ENCODE assay signal across 8 cellular contexts in genomic region chr6:31356216-31356945, GRCh38. TPM values are rescaled to one million over a fixed set of nuclear protein-coding genes. Genes with fewer than 3 reads are reported as not detected.
DNase-seq lines count a peak whose midpoint lies in the region; ATAC-seq and TF ChIP-seq lines count a peak whose summit lies in the region.

No MANE protein-coding gene starts in this region.

- peaks cover 95% of the 10 kb centered on the region for H3K27me3 Mint-ChIP-seq in endodermal cell (ENCODE audit: insufficient read depth)
- H3K27me3 Mint-ChIP-seq in natural killer cell treated with Interleukin-12 subunit alpha and Interleukin-12 subunit beta and Interleukin-15 and Interleukin-18, amount 100 ng/mL, for 72 hours: peaks cover 4 to 7% of the 10 kb centered on the region in 2 donors

- no peaks in the 10 kb centered on the region for H3K4me1 ChIP-seq in endodermal cell (ENCODE audit: control insufficient read depth, insufficient read depth, low read length)

- WGBS in endodermal cell (ENCODE audit: insufficient coverage in 1 of 2, insufficient read length in 1 of 2), 2 experiments: 6 to 11% methylated on average over 20 to 83 of the region's 83 CpGs

- peaks cover 77% of the 10 kb centered on the region for H3K27me3 ChIP-seq in endodermal cell (ENCODE audit: control insufficient read depth, insufficient read depth, low read length, poor library complexity, severe bottlenecking)

- no peak overlapping the region for H3K9ac ChIP-seq in endodermal cell (ENCODE audit: extremely low read depth, low read length, poor library complexity, severe bottlenecking)

- peaks cover 4% of the 10 kb centered on the region for H3K4me1 Mint-ChIP-seq in endodermal cell
- peaks cover 53 to 74% of the 10 kb centered on the region in 2 donors for H3K4me1 Mint-ChIP-seq in natural killer cell treated with Interleukin-12 subunit alpha and Interleukin-12 subunit beta and Interleukin-15 and Interleukin-18, amount 100 ng/mL, for 72 hours (ENCODE audit: low read depth in 2 of 2)

- TF ChIP-seq CTCF in endodermal cell (conservative IDR thresholded peaks at IDR 0.05): no peak

- H3K27ac Mint-ChIP-seq in endodermal cell: no peak overlapping the region
- peak overlapping the region; percentile 96 to 99 for H3K27ac Mint-ChIP-seq in natural killer cell treated with Interleukin-12 subunit alpha and Interleukin-12 subunit beta and Interleukin-15 and Interleukin-18, amount 100 ng/mL, for 72 hours

- no peaks in the 10 kb centered on the region for H3K36me3 ChIP-seq in endodermal cell (ENCODE audit: control insufficient read depth, insufficient read depth, low read length)

- DNase-seq in GM03348 (ENCODE audit: low spot score) (peak; percentile 49), endodermal cell (peak; percentile 68)
- DNase-seq in activated CD4-positive, alpha-beta T cell treated with anti-CD3 and anti-CD28 coated beads for 4 hours: peak; percentile 32 to 57
- peak; percentile 87 for DNase-seq in natural killer cell treated with Interleukin-12 subunit alpha and Interleukin-12 subunit beta and Interleukin-15 and Interleukin-18, amount 100 ng/mL, for 72 hours (ENCODE audit: low spot score)

- no peaks in the 10 kb centered on the region for H3K9me3 ChIP-seq in endodermal cell (ENCODE audit: control insufficient read depth, low read length)

- H3K36me3 Mint-ChIP-seq in endodermal cell (ENCODE audit: low read depth): peaks cover 23% of the 10 kb centered on the region
- peaks cover 40% of the 10 kb centered on the region for H3K36me3 Mint-ChIP-seq in natural killer cell treated with Interleukin-12 subunit alpha and Interleukin-12 subunit beta and Interleukin-15 and Interleukin-18, amount 100 ng/mL, for 72 hours

- peak overlapping the region; percentile 72 for H3K4me3 Mint-ChIP-seq in endodermal cell
- H3K4me3 Mint-ChIP-seq in natural killer cell treated with Interleukin-12 subunit alpha and Interleukin-12 subunit beta and Interleukin-15 and Interleukin-18, amount 100 ng/mL, for 72 hours: peak overlapping the region; percentile 93

- no peak overlapping the region for H3K27ac ChIP-seq in endodermal cell (ENCODE audit: low read depth, low read length)

- H3K4me3 ChIP-seq in endodermal cell (ENCODE audit: low read length): peak overlapping the region; percentile 78

- ATAC-seq in HG02938 (IDR thresholded peaks at IDR 0.05; ENCODE audit: unreplicated experiment): peak; percentile 10
- ATAC-seq in natural killer cell treated with Interleukin-12 subunit alpha and Interleukin-12 subunit beta and Interleukin-15 and Interleukin-18, amount 100 ng/mL, for 72 hours: peak; percentile 55 to 76
- no peak for ATAC-seq in GM21786 (IDR thresholded peaks at IDR 0.05; ENCODE audit: unreplicated experiment)
- no peak for ATAC-seq in HG03135 (IDR thresholded peaks at IDR 0.05; ENCODE audit: unreplicated experiment)
- no peak for ATAC-seq in HG02973 (IDR thresholded peaks at IDR 0.05; ENCODE audit: unreplicated experiment)

- H3K9me3 Mint-ChIP-seq in endodermal cell: peaks cover 4% of the 10 kb centered on the region
- H3K9me3 Mint-ChIP-seq in natural killer cell treated with Interleukin-12 subunit alpha and Interleukin-12 subunit beta and Interleukin-15 and Interleukin-18, amount 100 ng/mL, for 72 hours: no peaks in the 10 kb centered on the region

RNA-seq across cellular contexts. Expression of gene HLA-B, which starts 0.6 kb away (rescaled TPM):
- 1,000 to 10,000 TPM in 1 of 2 donors, 100 to 1,000 TPM in 1; 194 to 1,067 TPM for total RNA-seq in endodermal cell
- polyA plus RNA-seq in endodermal cell (2013, experiment 1 of 2): 75.8 TPM
- polyA plus RNA-seq in endodermal cell (2013, experiment 2 of 2): 63.2 TPM
- 1,000 to 10,000 TPM; 3,852 to 7,384 TPM for total RNA-seq in natural killer cell treated with Interleukin-12 subunit alpha and Interleukin-12 subunit beta and Interleukin-15 and Interleukin-18, amount 100 ng/mL, for 72 hours

RNA-seq across cellular contexts. Expression of gene MICA, which starts 47.0 kb away (rescaled TPM):
- 10 to 100 TPM; 12.5 to 13.7 TPM for total RNA-seq in endodermal cell
- polyA plus RNA-seq in endodermal cell (2013, experiment 1 of 2): 19.4 TPM
- 20.5 TPM for polyA plus RNA-seq in endodermal cell (2013, experiment 2 of 2)
- 10 to 100 TPM; 14.2 to 16.9 TPM for total RNA-seq in natural killer cell treated with Interleukin-12 subunit alpha and Interleukin-12 subunit beta and Interleukin-15 and Interleukin-18, amount 100 ng/mL, for 72 hours

Comparison
In these comparisons a context has a peak if more than half of its experiments do, and no peak if none do; other contexts are left out.
1. ATAC-seq: peak in HG02938 (single experiment) and natural killer cell treated with Interleukin-12 subunit alpha and Interleukin-12 subunit beta and Interleukin-15 and Interleukin-18, amount 100 ng/mL, for 72 hours (2 of 2); none in GM21786 (single experiment), HG03135 (single experiment) and HG02973 (single experiment).
2. Peak in every context shown above with its lines, with median percentiles within 50 percentile points of each other: DNase-seq.